ENCODE assay signal across 13 cellular contexts in the genomic region with DNA sequence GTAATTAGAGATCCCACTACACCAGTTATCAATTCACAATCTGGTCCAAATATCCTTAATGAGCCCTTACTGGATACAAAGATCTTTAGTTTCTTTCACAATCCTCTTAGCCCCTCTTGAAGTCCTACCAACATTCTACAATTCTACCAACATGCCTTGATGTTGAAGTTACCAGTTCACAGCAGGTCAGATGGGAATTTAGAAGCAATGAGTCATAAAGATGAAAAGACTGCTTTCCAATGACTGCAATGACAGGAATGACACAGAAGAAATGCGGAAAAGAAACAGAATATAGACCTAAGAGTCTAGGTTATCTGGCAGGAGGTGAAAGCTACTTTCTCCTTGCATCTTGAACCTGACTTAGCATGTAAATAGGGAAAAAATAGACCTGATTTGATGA. TPM values are rescaled to one million over a fixed set of nuclear protein-coding genes. Genes with fewer than 3 reads are reported as not detected.
DNase-seq lines count a peak whose midpoint lies in the region; ATAC-seq and TF ChIP-seq lines count a peak whose summit lies in the region.
"Had no signal": no experiment of that assay in that cellular context is flagged by ENCODE, and none has a peak within 500 bp of the region (broad histone marks: within the 10 kb centered on the region; RNA-seq: fewer than 3 reads in every experiment).

No MANE protein-coding gene starts in this region.

- H3K79me2 ChIP-seq in ACC112 (ENCODE audit: control insufficient read depth, insufficient read depth, low read length, unreplicated experiment): peaks cover 8% of the 10 kb centered on the region

- H2AFZ ChIP-seq in ACC112 (ENCODE audit: low read length, unreplicated experiment): no peak overlapping the region

- no peaks in the 10 kb centered on the region for H3K27me3 Mint-ChIP-seq in T-helper 2 cell treated with Interferon-gamma antibody and Interleukin-4, amounts not matched to agents 5 μg/mL and 100 μg/mL, for 36 hours (ENCODE audit: low read depth)
- H3K27me3 Mint-ChIP-seq: memory B cell had no signal

- no peak for TF ChIP-seq EP300 in ovary (IDR thresholded peaks at IDR 0.05)

- no peak overlapping the region for H3K27ac Mint-ChIP-seq in T-helper 2 cell treated with Interferon-gamma antibody and Interleukin-4, amounts not matched to agents 5 μg/mL and 100 μg/mL, for 36 hours
- H3K27ac Mint-ChIP-seq: memory B cell had no signal

- H3K9me3 Mint-ChIP-seq in T-helper 2 cell treated with Interferon-gamma antibody and Interleukin-4, amounts not matched to agents 5 μg/mL and 100 μg/mL, for 36 hours: no peaks in the 10 kb centered on the region
- H3K9me3 Mint-ChIP-seq: memory B cell had no signal

- no peaks in the 10 kb centered on the region for H3K4me1 Mint-ChIP-seq in T-helper 2 cell treated with Interferon-gamma antibody and Interleukin-4, amounts not matched to agents 5 μg/mL and 100 μg/mL, for 36 hours (ENCODE audit: low read depth)

- H3K27me3 ChIP-seq in ACC112 (ENCODE audit: insufficient read depth, low read length) (no peaks in the 10 kb centered on the region), ovary (no peaks in the 10 kb centered on the region)
- H3K27me3 ChIP-seq: gastrocnemius medialis had no signal

- 74 to 80% (median 75%) methylated on average over 1 of the region's 1 CpG for WGBS in ovary, 3 donors

- TF ChIP-seq POLR2A in ovary (IDR thresholded peaks at IDR 0.05): no peak

- H3K4me3 ChIP-seq in ACC112 (ENCODE audit: low read depth, low read length): peak overlapping the region; percentile 37
- H3K4me3 ChIP-seq in ovary: no peak overlapping the region
- H3K4me3 ChIP-seq: gastrocnemius medialis had no signal

- ATAC-seq in HG03457 (IDR thresholded peaks at IDR 0.05; ENCODE audit: unreplicated experiment): no peak
- ATAC-seq: gastrocnemius medialis had no signal

- H3K36me3 ChIP-seq in ACC112 (ENCODE audit: insufficient read depth, low read length) (peaks cover 9% of the 10 kb centered on the region), ovary (no peaks in the 10 kb centered on the region)

- TF ChIP-seq CTCF in ovary (IDR thresholded peaks at IDR 0.05): no peak

- H3K4me1 ChIP-seq in ACC112 (ENCODE audit: control insufficient read depth, insufficient read depth, low read length, unreplicated experiment) (peaks cover 48% of the 10 kb centered on the region), ovary (ENCODE audit: insufficient read depth) (no peaks in the 10 kb centered on the region)

- H3K36me3 Mint-ChIP-seq in T-helper 2 cell treated with Interferon-gamma antibody and Interleukin-4, amounts not matched to agents 5 μg/mL and 100 μg/mL, for 36 hours (ENCODE audit: low read depth): peaks cover 38% of the 10 kb centered on the region

- H3K9me3 ChIP-seq in ovary: no peaks in the 10 kb centered on the region
- H3K9me3 ChIP-seq: gastrocnemius medialis had no signal

- H3K27ac ChIP-seq in ACC112 (ENCODE audit: low read depth, low read length): peak overlapping the region; percentile 86
- no peak overlapping the region for H3K27ac ChIP-seq in ovary
- H3K27ac ChIP-seq: C4-2B, gastrocnemius medialis had no signal

- no peak overlapping the region for H3K4me3 Mint-ChIP-seq in T-helper 2 cell treated with Interferon-gamma antibody and Interleukin-4, amounts not matched to agents 5 μg/mL and 100 μg/mL, for 36 hours
- H3K4me3 Mint-ChIP-seq: memory B cell had no signal

- DNase-seq in HPDE6-E6E7 (ENCODE audit: extremely low spot score) (peak; percentile 20), astrocyte of the hippocampus (ENCODE audit: low read depth, low spot score) (peak; percentile 89), kidney glomerular epithelial cell (lab: John Stamatoyannopoulos, UW) (peak; percentile 65), ovary (no peak)
- DNase-seq in T-helper 2 cell treated with Interferon-gamma antibody and Interleukin-4, amounts not matched to agents 5 μg/mL and 100 μg/mL, for 36 hours (ENCODE audit: low spot score): no peak
- DNase-seq in activated CD4-positive, CD25-positive, alpha-beta regulatory T cell treated with anti-CD3 and anti-CD28 coated beads, Interleukin-2, amount 50 U/mL, for 72 hours: no peak
- DNase-seq: anterior cingulate cortex, gastrocnemius medialis, NCI-H526 had no signal

- intact Hi-C loops in ovary (cut with DNase I): no loop called here

RNA-seq across cellular contexts. Expression of a gene that starts 24.5 kb away (rescaled TPM):
- 10 to 100 TPM; 14.1 to 22.4 (median 15.6) TPM for total RNA-seq in ovary
- polyA plus RNA-seq in ovary: 1 to 10 TPM; 6.2 to 6.7 TPM

Comparison
In these comparisons a context has a peak if more than half of its experiments do, and no peak if none do; other contexts are left out.
1. DNase-seq: peak in HPDE6-E6E7 (single experiment), astrocyte of the hippocampus (single experiment) and kidney glomerular epithelial cell (single experiment); none in T-helper 2 cell treated with Interferon-gamma antibody and Interleukin-4, amounts not matched to agents 5 μg/mL and 100 μg/mL, for 36 hours (single experiment), ovary (0 of 5) and activated CD4-positive, CD25-positive, alpha-beta regulatory T cell treated with anti-CD3 and anti-CD28 coated beads, Interleukin-2, amount 50 U/mL, for 72 hours (single experiment).